7 cellular contexts compared by ENCODE assay signal in genomic region chr14:66508547-66508845, GRCh38. TPM values are rescaled to one million over a fixed set of nuclear protein-coding genes. Genes with fewer than 3 reads are reported as not detected.
DNase-seq lines count a peak whose midpoint lies in the region; ATAC-seq and TF ChIP-seq lines count a peak whose summit lies in the region.

No MANE protein-coding gene starts in this region.

- H3K9me2 ChIP-seq in HCT116 (ENCODE audit: insufficient read depth) = no peaks in the 10 kb centered on the region

- H3K27ac ChIP-seq in HCT116 (ENCODE audit: low read depth, low read length) (peak overlapping the region; percentile 96), stomach smooth muscle (ENCODE audit: low read length) (peak overlapping the region; percentile 81)

- H3K27ac Mint-ChIP-seq in activated CD4-positive, alpha-beta memory T cell treated with anti-CD3 and anti-CD28 coated beads for 36 hours = peak overlapping the region; percentile 92

- no TSS peak for BruUV-seq in HCT116 (replicated peaks; lab: Mats Ljungman, UMichigan)

- H3K27me3 ChIP-seq in HCT116 (ENCODE audit: insufficient read depth, low read length) (no peaks in the 10 kb centered on the region), iPS-15b (ENCODE audit: control insufficient read depth, insufficient read depth, low read length) (peaks cover 13% of the 10 kb centered on the region), stomach smooth muscle (ENCODE audit: control insufficient read depth in 1 of 2, insufficient read depth in 2 of 2, low read length in 2 of 2) (no peaks in the 10 kb centered on the region)

- CTCF ChIA-PET in HCT116 (lab: Charles Lee) = interaction anchor here (1.0 kb wide), 1 partner anchor 9 kb away, joined by 4 read pairs; no protein-coding TSS in a partner anchor
- CTCF ChIA-PET in activated CD4-positive, alpha-beta memory T cell treated with anti-CD3 and anti-CD28 coated beads for 36 hours (lab: Charles Lee) = interaction anchor here (1.1 to 2.7 kb wide), 7 partner anchors 11 to 851 kb away, joined by 3 to 8 read pairs (median 4); partner anchors contain the start of gene ATP6V1D

- H4K20me1 ChIP-seq in HCT116 (ENCODE audit: insufficient read depth) = peaks cover 29% of the 10 kb centered on the region; the same call in 1 of the 2 replicates

- peaks cover 4% of the 10 kb centered on the region for H3K27me3 Mint-ChIP-seq in activated CD4-positive, alpha-beta memory T cell treated with anti-CD3 and anti-CD28 coated beads for 36 hours

- peaks cover 53% of the 10 kb centered on the region for H3K79me2 ChIP-seq in HCT116 (ENCODE audit: insufficient read depth, low read length)

- peaks cover 11 to 21% of the 10 kb centered on the region in 2 experiments; a peak in 2 of 4 replicates for H3K4me1 ChIP-seq in HCT116 (ENCODE audit: control insufficient read depth in 1 of 2, insufficient read depth in 2 of 2, low read length in 2 of 2)
- H3K4me1 ChIP-seq in iPS-15b (ENCODE audit: control insufficient read depth, insufficient read depth, low read length) = no peaks in the 10 kb centered on the region
- H3K4me1 ChIP-seq in stomach smooth muscle (ENCODE audit: control insufficient read depth, insufficient read depth, low read length) = peaks cover 5% of the 10 kb centered on the region

- peak overlapping the region; percentile 82 to 92 for H3K4me3 ChIP-seq in HCT116 (replicated peaks in 1 of 2; ENCODE audit: low read depth in 1 of 2, low read length in 2 of 2)
- peak overlapping the region; percentile 85 for H3K4me3 ChIP-seq in iPS-15b (ENCODE audit: low read depth, low read length)
- peak overlapping the region; percentile 91 to 92 for H3K4me3 ChIP-seq in stomach smooth muscle (ENCODE audit: low read length in 2 of 2)

- H3K9me3 ChIP-seq in HCT116 (ENCODE audit: control insufficient read depth in 1 of 2, insufficient read depth in 1 of 2, low read depth in 1 of 2, low read length in 2 of 2) (no peaks in the 10 kb centered on the region), iPS-15b (ENCODE audit: control insufficient read depth, insufficient read depth, low read length) (no peaks in the 10 kb centered on the region), stomach smooth muscle (ENCODE audit: control insufficient read depth in 2 of 2, low read length in 2 of 2) (no peaks in the 10 kb centered on the region)

- H2AFZ ChIP-seq in HCT116 (ENCODE audit: low read depth, low read length, poor library complexity, severe bottlenecking) = no peak overlapping the region

- no peak for TF ChIP-seq POLR2A in HCT116 (IDR thresholded peaks at IDR 0.05; ENCODE audit: borderline replicate concordance, extremely low read depth, insufficient read depth, insufficient read length)

- RAD21 ChIA-PET in HCT116 (lab: Charles Lee; ENCODE audit: low non-redundant PET in 1 of 2, low total read pairs in 2 of 2, uncharacterized antibody in 2 of 2, unreplicated experiment in 2 of 2) = no interaction called here

- DNase-seq in HCT116 (ENCODE audit: low read depth, low spot score) (no peak), inferior parietal cortex (ENCODE audit: extremely low spot score) (no peak), HuH-7 (ENCODE audit: low spot score) (no peak)
- no peak for DNase-seq in activated CD4-positive, alpha-beta memory T cell treated with anti-CD3 and anti-CD28 coated beads for 36 hours

- peak overlapping the region; percentile 91 for H3K4me2 ChIP-seq in HCT116 (ENCODE audit: low read length)

- POLR2A ChIA-PET in HCT116 (lab: Charles Lee) = interaction anchor here (0.9 kb wide), 1 partner anchor 32 kb away, joined by 3 read pairs; no protein-coding TSS in a partner anchor
- POLR2A ChIA-PET in activated CD4-positive, alpha-beta memory T cell treated with anti-CD3 and anti-CD28 coated beads for 36 hours (lab: Charles Lee) = interaction anchor here (1.6 to 1.9 kb wide), 2 partner anchors 9 to 626 kb away, joined by 5 to 8 read pairs; no protein-coding TSS in a partner anchor

- TF ChIP-seq CTCF in HCT116 (IDR thresholded peaks at IDR 0.05 in 2 of 3, conservative IDR thresholded peaks at IDR 0.05 in 1 of 3; ENCODE audit: borderline replicate concordance in 1 of 3, insufficient read depth in 1 of 3, low read depth in 2 of 3, low read length in 2 of 3) = no peak

- ATAC-seq in HCT116 = no peak
- ATAC-seq in GM21825 (IDR thresholded peaks at IDR 0.05; ENCODE audit: unreplicated experiment) = no peak

- H3K36me3 Mint-ChIP-seq in activated CD4-positive, alpha-beta memory T cell treated with anti-CD3 and anti-CD28 coated beads for 36 hours = no peaks in the 10 kb centered on the region

- peaks cover 37% of the 10 kb centered on the region for H3K4me1 Mint-ChIP-seq in activated CD4-positive, alpha-beta memory T cell treated with anti-CD3 and anti-CD28 coated beads for 36 hours (ENCODE audit: low read depth)

- H3K9me3 Mint-ChIP-seq in activated CD4-positive, alpha-beta memory T cell treated with anti-CD3 and anti-CD28 coated beads for 36 hours = no peaks in the 10 kb centered on the region

- H3K36me3 ChIP-seq in HCT116 (ENCODE audit: control insufficient read depth in 1 of 2, insufficient read depth in 2 of 2, low read length in 2 of 2) (no peaks in the 10 kb centered on the region), iPS-15b (ENCODE audit: control insufficient read depth, insufficient read depth, low read length) (no peaks in the 10 kb centered on the region), stomach smooth muscle (ENCODE audit: control insufficient read depth in 2 of 2, insufficient read depth in 2 of 2, low read length in 2 of 2) (no peaks in the 10 kb centered on the region)

- intact Hi-C loops in HCT116 (cut with micrococcal nuclease) = loop anchor here (5.0 kb wide), 1 partner anchor 734 kb away; the partner anchor contains the start of gene PALS1
- intact Hi-C loops in activated CD4-positive, alpha-beta memory T cell treated with anti-CD3 and anti-CD28 coated beads for 36 hours (cut with micrococcal nuclease) = loop anchor here (2.0 to 5.0 kb wide), 5 partner anchors 99 to 1411 kb away; partner anchors contain the start of genes EIF2S1, PALS1, RAD51B and ZFYVE26

- H3K4me3 Mint-ChIP-seq in activated CD4-positive, alpha-beta memory T cell treated with anti-CD3 and anti-CD28 coated beads for 36 hours = peak overlapping the region; percentile 89

- H3K9ac ChIP-seq in HCT116 (ENCODE audit: low read length) (peak overlapping the region; percentile 90), iPS-15b (ENCODE audit: low read depth, low read length) (peak overlapping the region; percentile 76), stomach smooth muscle (ENCODE audit: low read length in 2 of 2) (peak overlapping the region; percentile 87 to 89)

- no peak for TF ChIP-seq RAD21 in HCT116 (IDR thresholded peaks at IDR 0.05; ENCODE audit: low read depth)

TF ChIP-seq in HCT116, 20 proteins besides CTCF, POLR2A, EP300 and RAD21:
- TF ChIP-seq MAX (IDR thresholded peaks at IDR 0.05) (no peak), FOSL1 (IDR thresholded peaks at IDR 0.05; ENCODE audit: low read depth) (no peak), CBX3 (IDR thresholded peaks at IDR 0.05; ENCODE audit: low read depth) (no peak), YY1 (IDR thresholded peaks at IDR 0.05; ENCODE audit: extremely low read depth, insufficient replicate concordance, low read depth, low read length) (no peak), ATF3 (IDR thresholded peaks at IDR 0.05) (no peak), TCF7L2 (IDR thresholded peaks at IDR 0.05; ENCODE audit: borderline replicate concordance, extremely low read depth, insufficient read depth, insufficient read length) (no peak), ELF1 (IDR thresholded peaks at IDR 0.05; ENCODE audit: borderline replicate concordance, low read depth) (no peak), CEBPB (IDR thresholded peaks at IDR 0.05; ENCODE audit: low read depth) (no peak), EZH2phosphoT487 (IDR thresholded peaks at IDR 0.05; ENCODE audit: borderline replicate concordance) (no peak), SRF (IDR thresholded peaks at IDR 0.05; ENCODE audit: low read depth) (no peak), ZFX (IDR thresholded peaks at IDR 0.05) (no peak), JUND (IDR thresholded peaks at IDR 0.05) (no peak)

RNA-seq across cellular contexts. Expression of gene GPHN, which starts 0.5 kb away (rescaled TPM):
- 43.8 TPM for total RNA-seq in HCT116 (2021; ENCODE audit: unreplicated experiment)
- 23.4 and 29.7 TPM in 2 replicates for polyA plus RNA-seq in HCT116 (2012)
- total RNA-seq in activated CD4-positive, alpha-beta memory T cell treated with anti-CD3 and anti-CD28 coated beads for 36 hours = 10 to 100 TPM; 19.5 to 23.1 TPM

RNA-seq across cellular contexts. Expression of gene CCDC196, which starts 22.3 kb away (rescaled TPM):
- total RNA-seq in HCT116 (2021; ENCODE audit: unreplicated experiment) = not detected
- polyA plus RNA-seq in HCT116 (2012) = not detected in 2 replicates
- not detected for total RNA-seq in activated CD4-positive, alpha-beta memory T cell treated with anti-CD3 and anti-CD28 coated beads for 36 hours
